In the genomic region with DNA sequence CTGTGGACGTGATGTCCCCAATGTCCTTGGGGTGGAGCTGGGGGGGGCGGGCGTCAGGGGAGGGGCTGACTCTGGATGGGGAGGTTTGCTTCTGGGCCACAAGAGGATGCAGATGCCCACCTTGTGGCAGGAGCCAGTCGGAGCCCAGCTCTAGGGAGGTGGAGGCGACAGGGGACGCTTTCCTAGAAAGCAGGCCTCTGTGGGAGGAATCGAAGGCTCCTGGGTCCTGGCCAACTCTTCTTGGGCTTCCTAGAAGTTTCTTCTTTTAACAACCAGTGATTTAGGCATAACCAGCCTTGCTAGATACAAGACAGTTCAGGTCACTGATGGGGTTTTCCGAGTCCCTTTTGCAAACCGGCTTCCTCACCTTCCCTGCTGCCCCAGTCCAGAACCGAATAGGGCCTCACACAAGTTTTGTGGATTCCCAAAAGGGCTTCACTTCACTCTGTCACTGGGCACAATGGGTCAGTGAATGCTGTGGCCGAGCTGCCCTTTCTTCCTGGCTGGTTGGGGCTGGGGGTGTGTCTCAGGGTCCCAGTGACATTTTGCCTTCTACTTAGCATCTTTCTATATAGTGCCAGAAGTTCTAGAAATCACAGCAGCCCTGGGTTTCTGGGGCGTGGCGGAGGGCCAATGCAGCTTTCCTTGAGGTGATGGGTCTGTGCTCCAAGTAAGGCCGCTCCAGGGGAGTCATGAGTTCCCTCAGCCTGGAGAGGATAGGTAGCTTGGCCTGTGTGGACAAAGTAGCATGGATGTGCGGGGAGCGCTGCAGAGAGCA, we compare ENCODE assay signal across 28 cellular contexts.
"Had no signal": no experiment of that assay in that cellular context is flagged by ENCODE, and none has a peak within 500 bp of the region (broad histone marks: within the 10 kb centered on the region; RNA-seq: fewer than 3 reads in every experiment).

No MANE protein-coding gene starts in this region.

- H3K4me3 Mint-ChIP-seq: immature natural killer cell; neural crest cell; stimulated activated naive B cell treated with anti-CD40 and anti-IgM and Interleukin-4, amounts not matched to agents 10 μg/mL and 1 μg/mL and 100 μg/mL, for 72 hours had no signal

- H3K4me3 ChIP-seq: left lung, lower lobe of right lung, ovary, right atrium auricular region, skin epidermis, suprapubic skin, thoracic aorta, tibial artery, vagina had no signal

- H3K9me3 ChIP-seq: left lung, lower lobe of right lung, neutrophil, ovary, right atrium auricular region, suprapubic skin, thoracic aorta, tibial artery, vagina had no signal

- H3K36me3 ChIP-seq: left lung, lower lobe of right lung, neutrophil, ovary, right atrium auricular region, suprapubic skin, thoracic aorta, tibial artery, vagina had no signal

- H3K27ac Mint-ChIP-seq: immature natural killer cell; naive thymus-derived CD8-positive, alpha-beta T cell; progenitor cell of endocrine pancreas; stimulated activated naive B cell treated with anti-CD40 and anti-IgM and Interleukin-4, amounts not matched to agents 10 μg/mL and 1 μg/mL and 100 μg/mL, for 72 hours; type B pancreatic cell had no signal

- H3K9me3 Mint-ChIP-seq: naive thymus-derived CD8-positive, alpha-beta T cell; nephron; neural crest cell; stimulated activated naive B cell treated with anti-CD40 and anti-IgM and Interleukin-4, amounts not matched to agents 10 μg/mL and 1 μg/mL and 100 μg/mL, for 72 hours; type B pancreatic cell had no signal

- H3K27ac ChIP-seq: left lung, lower lobe of right lung, neutrophil, ovary, right atrium auricular region, skin epidermis, suprapubic skin, thoracic aorta, tibial artery, vagina had no signal

- H3K27me3 ChIP-seq: ovary, vagina had no signal

- H3K36me3 Mint-ChIP-seq: naive thymus-derived CD8-positive, alpha-beta T cell; stimulated activated naive B cell treated with anti-CD40 and anti-IgM and Interleukin-4, amounts not matched to agents 10 μg/mL and 1 μg/mL and 100 μg/mL, for 72 hours; type B pancreatic cell had no signal

- DNase-seq: hypothalamus; immature natural killer cell; kidney; left colon; left lung; lower lobe of right lung; mammary epithelial cell; mesenchymal stem cell; naive thymus-derived CD8-positive, alpha-beta T cell; occipital lobe; stimulated activated CD4-positive, alpha-beta T cell treated with anti-CD3 and anti-CD28 coated beads, Interleukin-12 subunit alpha, Interleukin-12 subunit beta, amount 100 ng/mL, for 4 hours; stimulated activated CD4-positive, alpha-beta T cell treated with anti-CD3 and anti-CD28 coated beads, Interleukin-15, amount 100 ng/mL, for 24 hours; stimulated activated CD4-positive, alpha-beta T cell treated with anti-CD3 and anti-CD28 coated beads, Interleukin-2, amount 100 ng/mL, for 24 hours; stimulated activated CD4-positive, alpha-beta T cell treated with anti-CD3 and anti-CD28 coated beads, Interleukin-4, amount 100 ng/mL, for 1 hour; stimulated activated naive B cell treated with anti-CD40 and anti-IgM and Interleukin-4, amounts not matched to agents 10 μg/mL and 1 μg/mL and 100 μg/mL, for 72 hours; stimulated activated naive CD8-positive, alpha-beta T cell treated with anti-CD3 and anti-CD28 coated beads, Interleukin-15, Interleukin-2, amounts not matched to agents 100 U/mL and 50 U/mL, for 24 hours; tibial artery had no signal
